Comparison of ENCODE assay signal across 10 cellular contexts in genomic region chr11:72333657-72334056, GRCh38.
DNase-seq lines count a peak whose midpoint lies in the region; ATAC-seq, FAIRE-seq and TF ChIP-seq lines count a peak whose summit lies in the region.
"Had no signal": no experiment of that assay in that cellular context is flagged by ENCODE, and none has a peak within 500 bp of the region (broad histone marks: within the 10 kb centered on the region; RNA-seq: fewer than 3 reads in every experiment).

No MANE protein-coding gene starts in this region.

- peak overlapping the region in 3 of 7 donors; percentile 26 to 69 (median 63) for H3K27ac Mint-ChIP-seq in CD4-positive, alpha-beta memory T cell

- H3K4me1 Mint-ChIP-seq in CD4-positive, alpha-beta memory T cell, result peaks cover 12 to 38% (median 16%) of the 10 kb centered on the region in 4 donors

- H3K27me3 ChIP-seq in CD4-positive, alpha-beta memory T cell (ENCODE audit: insufficient read depth, low read length), result no peaks in the 10 kb centered on the region
- no peaks in the 10 kb centered on the region for H3K27me3 ChIP-seq in HepG2 (ENCODE audit: control insufficient read depth in 1 of 2, insufficient read depth in 2 of 2, low read length in 2 of 2)

- no peak overlapping the region for H3K9ac ChIP-seq in HepG2 (ENCODE audit: insufficient read depth, low read depth, low read length)

- in situ Hi-C loops in HepG2 (cut with HindIII; ENCODE audit: extremely low pct_ligation_motif_present, low pct_unique_long_range_greater_than_20kb), result no loop called here

- BruUV-seq in HepG2 (replicated peaks; lab: Mats Ljungman, UMichigan), result no TSS peak

- FAIRE-seq in HepG2 (lab: Jason Lieb, UNC) (no peak), HTR-8/SVneo (lab: Jason Lieb, UNC) (no peak)

- POLR2A ChIA-PET in CD4-positive, alpha-beta memory T cell (lab: Charles Lee; ENCODE audit: partially characterized antibody), result no interaction called here
- POLR2A ChIA-PET in HepG2 (lab: Yijun Ruan, JAX), result no interaction called here

- no peaks in the 10 kb centered on the region for H3K36me3 ChIP-seq in CD4-positive, alpha-beta memory T cell (ENCODE audit: insufficient read depth, low read length)
- peaks cover 0 to 11% of the 10 kb centered on the region in 2 experiments; a peak in 2 of 5 replicates for H3K36me3 ChIP-seq in HepG2 (replicated peaks in 1 of 2; ENCODE audit: control insufficient read depth in 1 of 2, insufficient read depth in 2 of 2, low read length in 2 of 2)

- TF ChIP-seq RAD21 in HepG2 (CRISPR knock-in tag; IDR thresholded peaks at IDR 0.05), result no peak

- no peaks in the 10 kb centered on the region for H3K9me3 Mint-ChIP-seq in CD4-positive, alpha-beta memory T cell

- H3K4me1 ChIP-seq in CD4-positive, alpha-beta memory T cell (ENCODE audit: insufficient read depth, low read length), result peaks cover 12% of the 10 kb centered on the region
- peaks cover 11% of the 10 kb centered on the region for H3K4me1 ChIP-seq in HepG2 (ENCODE audit: insufficient read depth, low read length)

- TF ChIP-seq EP300 in HepG2 (IDR thresholded peaks at IDR 0.05; ENCODE audit: low read depth in 2 of 2, low read length in 2 of 2) (no peak), HepG2 (CRISPR knock-in tag; IDR thresholded peaks at IDR 0.05; ENCODE audit: borderline replicate concordance) (no peak)

- 67% methylated on average over 6 of the region's 6 CpGs for WGBS in HepG2 (ENCODE audit: low lambda C conversion rate)

- H3K4me3 ChIP-seq in CD4-positive, alpha-beta memory T cell (ENCODE audit: low read length in 2 of 2), result no peak overlapping the region
- H3K4me3 ChIP-seq in HepG2 (replicated peaks in 1 of 3; ENCODE audit: insufficient read depth in 1 of 3, low read depth in 2 of 3, low read length in 3 of 3), result no peak overlapping the region

- H3K27ac ChIP-seq in CD4-positive, alpha-beta memory T cell (ENCODE audit: low read depth, low read length), result no peak overlapping the region
- H3K27ac ChIP-seq in HepG2 (ENCODE audit: extremely low read length, insufficient read depth, low read length), result no peak overlapping the region

- peaks cover 13 to 24% of the 10 kb centered on the region in 2 donors for H3K36me3 Mint-ChIP-seq in CD4-positive, alpha-beta memory T cell

- ATAC-seq in HepG2 (peak; percentile 40), GM18867 (IDR thresholded peaks at IDR 0.05; ENCODE audit: unreplicated experiment) (no peak)

- CTCF ChIA-PET in CD4-positive, alpha-beta memory T cell (lab: Charles Lee; ENCODE audit: partially characterized antibody), result interaction anchor here (1.0 kb wide), 2 partner anchors 81 to 97 kb away, joined by 3 read pairs; no protein-coding TSS in a partner anchor
- CTCF ChIA-PET in HepG2 (lab: Yijun Ruan, JAX; ENCODE audit: low intra/inter-chr PET ratio, low total read pairs), result no interaction called here

- H3K9me3 ChIP-seq in CD4-positive, alpha-beta memory T cell (ENCODE audit: control insufficient read depth in 1 of 2, low read length in 2 of 2), result no peaks in the 10 kb centered on the region
- H3K9me3 ChIP-seq in HepG2 (ENCODE audit: low read length), result no peaks in the 10 kb centered on the region

- DNase-seq in CD4-positive, alpha-beta memory T cell, result peak; percentile 5 to 50 (median 25)
- peak; percentile 57 for DNase-seq in NCI-H2227 treated with DMSO at 0.1 percent for 48 hours (lab: John Stamatoyannopoulos, UW)
- DNase-seq in activated naive CD4-positive, alpha-beta T cell treated with Interleukin-2 at 50 U/mL for 16 hours, result peak; percentile 14
- no peak for DNase-seq in HepG2 (ENCODE audit: low spot score)
- no peak for DNase-seq in T-helper 9 cell
- DNase-seq in midbrain (lab: John Stamatoyannopoulos, UW), result no peak
- no peak for DNase-seq in HTR-8/SVneo (ENCODE audit: insufficient read length, low spot score)
- DNase-seq: amniotic stem cell, kidney glomerular epithelial cell had no signal

- no peak overlapping the region for H3K4me2 ChIP-seq in HepG2 (ENCODE audit: low read depth, low read length)

- H3K79me2 ChIP-seq in HepG2 (ENCODE audit: insufficient read depth, low read length), result no peaks in the 10 kb centered on the region

- no peaks in the 10 kb centered on the region for H3K27me3 Mint-ChIP-seq in CD4-positive, alpha-beta memory T cell

- no peak overlapping the region for H2AFZ ChIP-seq in HepG2 (ENCODE audit: low read length)

- TF ChIP-seq POLR2A in HepG2 (IDR thresholded peaks at IDR 0.05; ENCODE audit: insufficient read depth in 1 of 2, low read depth in 2 of 2, low read length in 2 of 2), result no peak

- peak; percentile 31 for TF ChIP-seq CTCF in HepG2 (CRISPR knock-in tag; IDR thresholded peaks at IDR 0.05)

- peak overlapping the region in 1 of 8 donors; percentile 5 for H3K4me3 Mint-ChIP-seq in CD4-positive, alpha-beta memory T cell

- H4K20me1 ChIP-seq in HepG2 (ENCODE audit: insufficient read depth, low read length), result no peaks in the 10 kb centered on the region

- intact Hi-C loops in CD4-positive, alpha-beta memory T cell (cut with micrococcal nuclease), result no loop called here
- intact Hi-C loops in HepG2 (cut with micrococcal nuclease; ENCODE audit: unreplicated experiment), result no loop called here

TF ChIP-seq in HepG2, 621 proteins besides CTCF, POLR2A, EP300 and RAD21:
- TF ChIP-seq ZNF788 (CRISPR knock-in tag; IDR thresholded peaks at IDR 0.05; ENCODE audit: borderline replicate concordance) (no peak), ZSCAN20 (CRISPR knock-in tag; IDR thresholded peaks at IDR 0.05; ENCODE audit: borderline replicate concordance) (no peak), STAG1 (CRISPR knock-in tag; IDR thresholded peaks at IDR 0.05) (peak; percentile 39; the same call in 1 of the 2 replicates), RERE (CRISPR knock-in tag; IDR thresholded peaks at IDR 0.05; ENCODE audit: low read depth) (no peak), ZNF639 (CRISPR knock-in tag; conservative IDR thresholded peaks at IDR 0.05) (no peak), RNF219 (CRISPR knock-in tag; IDR thresholded peaks at IDR 0.05) (no peak), ZNF605 (CRISPR knock-in tag; IDR thresholded peaks at IDR 0.05) (0 out of 2 replicates have a peak, but pooled peaks have one; percentile 25), ZNF768 (CRISPR knock-in tag; IDR thresholded peaks at IDR 0.05) (no peak)

Comparison
In these comparisons a context has a peak if more than half of its experiments do, and no peak if none do; other contexts are left out.
1. DNase-seq: peak in CD4-positive, alpha-beta memory T cell (5 of 5), NCI-H2227 treated with DMSO at 0.1 percent for 48 hours (single experiment) and activated naive CD4-positive, alpha-beta T cell treated with Interleukin-2 at 50 U/mL for 16 hours (single experiment); none in HepG2 (single experiment), T-helper 9 cell (single experiment), midbrain (single experiment) and HTR-8/SVneo (single experiment).